Comparison of ENCODE assay signal across 9 cellular contexts in genomic region chr10:72277340-72277995, GRCh38. TPM values are rescaled to one million over a fixed set of nuclear protein-coding genes. Genes with fewer than 3 reads are reported as not detected.
DNase-seq lines count a peak whose midpoint lies in the region; ATAC-seq and TF ChIP-seq lines count a peak whose summit lies in the region.
"Had no signal": no experiment of that assay in that cellular context is flagged by ENCODE, and none has a peak within 500 bp of the region (broad histone marks: within the 10 kb centered on the region; RNA-seq: fewer than 3 reads in every experiment).

No MANE protein-coding gene starts in this region.

- H2AFZ ChIP-seq in MM.1S (ENCODE audit: low read length): no peak overlapping the region

- H3K36me3 ChIP-seq in lower lobe of right lung (peaks cover 23% of the 10 kb centered on the region), thymus (ENCODE audit: control insufficient read depth, insufficient read depth) (peaks cover 32% of the 10 kb centered on the region), MM.1S (replicated peaks; ENCODE audit: insufficient read depth, low read length) (no peaks in the 10 kb centered on the region)

- ATAC-seq in lower lobe of right lung: no peak
- ATAC-seq in HG02678 (IDR thresholded peaks at IDR 0.05; ENCODE audit: unreplicated experiment): no peak

- H3K4me3 ChIP-seq in lower lobe of right lung: no peak overlapping the region
- peak overlapping the region; percentile 94 for H3K4me3 ChIP-seq in thymus (ENCODE audit: low read length)
- H3K4me3 ChIP-seq in MM.1S (ENCODE audit: low read length): no peak overlapping the region

- H3K27me3 Mint-ChIP-seq in activated T-cell treated with anti-CD3 and anti-CD28 coated beads, Interleukin-2, amount 50 U/mL, for 24 hours: no peaks in the 10 kb centered on the region
- H3K27me3 Mint-ChIP-seq in HFFc6 (ENCODE audit: insufficient read depth): peaks cover 3% of the 10 kb centered on the region

- peaks cover 41% of the 10 kb centered on the region for H3K4me1 Mint-ChIP-seq in activated T-cell treated with anti-CD3 and anti-CD28 coated beads, Interleukin-2, amount 50 U/mL, for 24 hours (ENCODE audit: low read depth)
- H3K4me1 Mint-ChIP-seq in HFFc6 (ENCODE audit: low read depth): peaks cover 29% of the 10 kb centered on the region

- 95% methylated on average over 5 of the region's 5 CpGs for WGBS in thymus

- H3K27me3 ChIP-seq in lower lobe of right lung (ENCODE audit: low read depth) (no peaks in the 10 kb centered on the region), thymus (ENCODE audit: control insufficient read depth, insufficient read depth) (no peaks in the 10 kb centered on the region), MM.1S (replicated peaks; ENCODE audit: insufficient read depth, low read length) (no peaks in the 10 kb centered on the region)

- H3F3A ChIP-seq in MM.1S (ENCODE audit: insufficient read depth, low read length): peaks cover 19% of the 10 kb centered on the region

- H4K20me1 ChIP-seq in MM.1S (ENCODE audit: insufficient read depth, low read length): no peaks in the 10 kb centered on the region

- peaks cover 14% of the 10 kb centered on the region for H3K79me2 ChIP-seq in MM.1S (ENCODE audit: low read length)

- H3K4me2 ChIP-seq in MM.1S (ENCODE audit: low read depth, low read length): no peak overlapping the region

- H3K27ac ChIP-seq in lower lobe of right lung (peak overlapping the region; percentile 8), thymus (ENCODE audit: low read depth) (peak overlapping the region; percentile 99), MM.1S (ENCODE audit: low read length) (no peak overlapping the region)

- H3K4me1 ChIP-seq in lower lobe of right lung: peaks cover 26% of the 10 kb centered on the region
- H3K4me1 ChIP-seq in thymus (ENCODE audit: control insufficient read depth, insufficient read depth, low read length): peaks cover 28% of the 10 kb centered on the region
- peaks cover 13% of the 10 kb centered on the region for H3K4me1 ChIP-seq in MM.1S (ENCODE audit: low read length)

- no peaks in the 10 kb centered on the region for H3K9me3 Mint-ChIP-seq in activated T-cell treated with anti-CD3 and anti-CD28 coated beads, Interleukin-2, amount 50 U/mL, for 24 hours
- H3K9me3 Mint-ChIP-seq in HFFc6: no peaks in the 10 kb centered on the region
- H3K9me3 Mint-ChIP-seq: CD14-positive monocyte had no signal

- DNase-seq in activated T-cell treated with anti-CD3 and anti-CD28 coated beads, Interleukin-2, amount 50 U/mL, for 24 hours: no peak
- DNase-seq in activated T-cell treated with anti-CD3 and anti-CD28 coated beads for 4 hours: no peak
- DNase-seq in amniotic epithelial cell (ENCODE audit: low read depth): peak; percentile 82
- DNase-seq in lower lobe of right lung: no peak
- no peak for DNase-seq in MM.1S
- DNase-seq in HFFc6: no peak

- peak overlapping the region; percentile 97 for H3K27ac Mint-ChIP-seq in activated T-cell treated with anti-CD3 and anti-CD28 coated beads, Interleukin-2, amount 50 U/mL, for 24 hours
- H3K27ac Mint-ChIP-seq in HFFc6: no peak overlapping the region

- H3K36me3 Mint-ChIP-seq in activated T-cell treated with anti-CD3 and anti-CD28 coated beads, Interleukin-2, amount 50 U/mL, for 24 hours (ENCODE audit: low read depth): peaks cover 37% of the 10 kb centered on the region
- peaks cover 16% of the 10 kb centered on the region for H3K36me3 Mint-ChIP-seq in HFFc6 (ENCODE audit: low read depth)

- TF ChIP-seq CTCF in lower lobe of right lung (IDR thresholded peaks at IDR 0.05): no peak
- TF ChIP-seq CTCF in MM.1S (IDR thresholded peaks at IDR 0.05; ENCODE audit: low read length): no peak
- no peak for TF ChIP-seq CTCF in HFFc6 (IDR thresholded peaks at IDR 0.05)

- intact Hi-C loops in lower lobe of right lung (cut with DNase I): no loop called here

- no peak overlapping the region for H3K9ac ChIP-seq in MM.1S (ENCODE audit: low read length)

- H3K9me3 ChIP-seq in lower lobe of right lung (no peaks in the 10 kb centered on the region), thymus (ENCODE audit: control insufficient read depth) (peaks cover 1% of the 10 kb centered on the region), MM.1S (replicated peaks; ENCODE audit: insufficient read depth, low read length) (no peaks in the 10 kb centered on the region)

- H3K9me2 ChIP-seq in MM.1S (replicated peaks; ENCODE audit: insufficient read depth, low read length): no peaks in the 10 kb centered on the region

- H3K4me3 Mint-ChIP-seq in activated T-cell treated with anti-CD3 and anti-CD28 coated beads, Interleukin-2, amount 50 U/mL, for 24 hours: peak overlapping the region; percentile 98
- no peak overlapping the region for H3K4me3 Mint-ChIP-seq in HFFc6

RNA-seq across cellular contexts. Expression of gene DDIT4, which starts 3.7 kb away (rescaled TPM):
- total RNA-seq in lower lobe of right lung: 161 TPM
- 628 TPM for polyA plus RNA-seq in thymus
- 10 to 100 TPM; 27.7 to 32.4 (median 30.0) TPM for total RNA-seq in HFFc6 (2021; fragmentation: NEBNext Ultra II Directional; extraction: Animal tissue kit (Norgen Biotek cat#: 25700))
